In the genomic region with DNA sequence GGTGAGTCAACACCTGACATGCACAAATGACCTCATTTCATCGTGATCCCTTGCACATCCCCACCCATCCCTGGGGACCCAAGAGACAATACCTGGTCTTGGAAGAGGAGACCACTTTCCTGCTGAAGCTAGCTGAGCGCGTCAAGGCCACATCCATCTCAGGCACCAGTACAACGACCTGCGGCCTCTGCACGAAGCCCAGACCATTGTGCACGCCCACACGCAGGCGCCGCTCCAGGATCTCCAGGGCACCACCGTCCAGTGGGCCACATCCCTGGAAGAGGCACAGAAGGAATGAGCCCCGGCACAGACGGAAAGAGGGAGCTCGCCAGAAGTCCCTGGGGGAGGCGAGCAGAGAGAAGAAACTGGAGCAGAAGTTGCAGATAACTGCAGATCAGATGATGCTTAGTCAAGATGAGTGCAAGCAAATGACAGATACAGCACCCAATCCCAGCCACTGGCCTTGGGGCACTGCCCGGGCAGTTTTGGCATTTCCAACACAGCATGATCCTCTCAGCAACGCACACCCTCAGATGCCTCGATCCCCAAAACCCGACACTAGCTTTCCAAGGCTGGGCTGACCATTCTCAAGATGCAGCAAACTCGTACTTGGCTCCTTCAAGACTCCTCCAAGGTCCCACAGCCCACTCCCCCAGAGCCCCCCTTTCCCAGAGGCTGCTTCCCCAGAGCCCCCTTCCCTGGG, we compare ENCODE assay signal across 18 cellular contexts. TPM values are rescaled to one million over a fixed set of nuclear protein-coding genes. Genes with fewer than 3 reads are reported as not detected.
A peak's percentile ranks its signal among the peaks of the same experiment; 100 is the strongest.
DNase-seq lines count a peak whose midpoint lies in the region; ATAC-seq, FAIRE-seq and TF ChIP-seq lines count a peak whose summit lies in the region.
"Had no signal": no experiment of that assay in that cellular context is flagged by ENCODE, and none has a peak within 500 bp of the region (broad histone marks: within the 10 kb centered on the region; RNA-seq: fewer than 3 reads in every experiment).

No MANE protein-coding gene starts in this region.

- H3K27ac ChIP-seq in GM23248 = no peak overlapping the region
- H3K27ac ChIP-seq in VCaP = peak overlapping the region; percentile 90
- H3K27ac ChIP-seq in tibial artery = no peak overlapping the region
- no peak overlapping the region for H3K27ac ChIP-seq in small intestine (ENCODE audit: low read depth in 1 of 2, low read length in 1 of 2)
- H3K27ac ChIP-seq: RWPE1, SJSA1 had no signal

- DNase-seq in GM23248 (peak; percentile 32), kidney tubule cell (ENCODE audit: low spot score) (peak; percentile 17), tibial artery (peak; percentile 14 to 42), small intestine (no peak)
- DNase-seq: BE2C; IMR-90; Kasumi-1; NCI-H1417 treated with DMSO at 0.1 percent for 48 hours; NCI-H2227 treated with DMSO at 0.1 percent for 48 hours; NCI-H526; NK-92 treated with Interleukin-12 subunit alpha and Interleukin-12 subunit beta, amount 100 ng/mL, for 24 hours; OCI-M1 had no signal

- no peak for ATAC-seq in HG03521 (IDR thresholded peaks at IDR 0.05; ENCODE audit: unreplicated experiment)
- no peak for ATAC-seq in GM18517 (IDR thresholded peaks at IDR 0.05; ENCODE audit: unreplicated experiment)

- H3K79me2 ChIP-seq in GM23248 (ENCODE audit: insufficient read depth) = no peaks in the 10 kb centered on the region

- TF ChIP-seq CTCF in VCaP (conservative IDR thresholded peaks at IDR 0.05) (no peak), tibial artery (IDR thresholded peaks at IDR 0.05) (no peak)

- in situ Hi-C loops in GM23248 (cut with MboI) = no loop called here

- H3F3A ChIP-seq in GM23248 (ENCODE audit: insufficient read depth) = no peaks in the 10 kb centered on the region

- WGBS in GM23248 (ENCODE audit: low coverage in 1 of 2, low lambda C conversion rate in 2 of 2, missing lambda C conversion rate in 2 of 2), 2 experiments = 87 to 91% methylated on average over 19 to 20 of the region's 20 CpGs
- 89 to 94% (median 91%) methylated on average over 20 of the region's 20 CpGs for WGBS in small intestine, 3 donors

- H3K9me3 ChIP-seq in GM23248 (ENCODE audit: low read depth) = no peaks in the 10 kb centered on the region
- no peaks in the 10 kb centered on the region for H3K9me3 ChIP-seq in tibial artery
- H3K9me3 ChIP-seq in small intestine (ENCODE audit: control insufficient read depth, low read depth) = no peaks in the 10 kb centered on the region
- H3K9me3 ChIP-seq: BE2C, HAP-1, SJSA1 had no signal

- H3K4me3 ChIP-seq in GM23248 = no peak overlapping the region
- no peak overlapping the region for H3K4me3 ChIP-seq in tibial artery
- H3K4me3 ChIP-seq in small intestine (ENCODE audit: low read depth in 1 of 2, low read length in 2 of 2) = no peak overlapping the region
- H3K4me3 ChIP-seq: HAP-1, SJSA1 had no signal

- no peaks in the 10 kb centered on the region for H3K27me3 ChIP-seq in GM23248 (replicated peaks; ENCODE audit: insufficient read depth)
- no peaks in the 10 kb centered on the region for H3K27me3 ChIP-seq in tibial artery
- no peaks in the 10 kb centered on the region for H3K27me3 ChIP-seq in small intestine (ENCODE audit: control insufficient read depth in 2 of 2, insufficient read depth in 2 of 2, low read length in 2 of 2)
- H3K27me3 ChIP-seq: BE2C, SJSA1 had no signal

- no peak overlapping the region for H3K9ac ChIP-seq in GM23248

- H4K20me1 ChIP-seq in GM23248 (ENCODE audit: insufficient read depth) = no peaks in the 10 kb centered on the region

- no peak overlapping the region for H3K4me2 ChIP-seq in GM23248 (ENCODE audit: unreplicated experiment)

- intact Hi-C loops in tibial artery (cut with DNase I; ENCODE audit: low total_unique reads) = no loop called here

- H3K36me3 ChIP-seq in GM23248 (ENCODE audit: low read depth) = 0 out of 2 replicates have a peak, but pooled peaks cover 5% of the 10 kb centered on the region
- H3K36me3 ChIP-seq in tibial artery = peaks cover 17 to 79% (median 56%) of the 10 kb centered on the region in 3 donors
- peaks cover 0 to 7% of the 10 kb centered on the region in 2 donors for H3K36me3 ChIP-seq in small intestine (ENCODE audit: control insufficient read depth in 2 of 2, insufficient read depth in 2 of 2, low read length in 2 of 2)
- H3K36me3 ChIP-seq: BE2C, HAP-1 had no signal

- no peaks in the 10 kb centered on the region for H3K4me1 ChIP-seq in GM23248 (ENCODE audit: insufficient read depth)
- H3K4me1 ChIP-seq in tibial artery = no peaks in the 10 kb centered on the region
- no peaks in the 10 kb centered on the region for H3K4me1 ChIP-seq in small intestine (ENCODE audit: control insufficient read depth in 2 of 2, insufficient read depth in 1 of 2, low read depth in 1 of 2, low read length in 1 of 2)
- H3K4me1 ChIP-seq: BE2C, HAP-1, SJSA1 had no signal

- no peaks in the 10 kb centered on the region for H3K9me2 ChIP-seq in GM23248 (ENCODE audit: insufficient read depth)

- no peak for FAIRE-seq in small intestine (lab: Jason Lieb, UNC)

- no peak overlapping the region for H2AFZ ChIP-seq in GM23248

RNA-seq across cellular contexts. Expression of gene NPHP4, which starts 44.1 kb away (rescaled TPM):
- 4.0 and 7.8 TPM in 2 replicates for total RNA-seq in GM23248 (2014; rRNA removed; shearing (Covaris generic))
- 4.2 and 4.4 TPM in 2 replicates for polyA plus RNA-seq in GM23248 (2016; fragmentation: Nextera tagmentation; extraction: Ambion mirVana)
- 1 to 10 TPM; 1.4 to 4.0 (median 1.6) TPM for polyA plus RNA-seq in small intestine
